ENCODE assay signal across 1 cellular context in genomic region chr17:17694229-17695081, GRCh38.
TF ChIP-seq lines count a peak whose summit lies in the region.

No MANE protein-coding gene starts in this region.

TF ChIP-seq in K562, 482 proteins besides CTCF, POLR2A, EP300 and RAD21 (continued from another document and continues in another):
- TF ChIP-seq, protein P1, sequence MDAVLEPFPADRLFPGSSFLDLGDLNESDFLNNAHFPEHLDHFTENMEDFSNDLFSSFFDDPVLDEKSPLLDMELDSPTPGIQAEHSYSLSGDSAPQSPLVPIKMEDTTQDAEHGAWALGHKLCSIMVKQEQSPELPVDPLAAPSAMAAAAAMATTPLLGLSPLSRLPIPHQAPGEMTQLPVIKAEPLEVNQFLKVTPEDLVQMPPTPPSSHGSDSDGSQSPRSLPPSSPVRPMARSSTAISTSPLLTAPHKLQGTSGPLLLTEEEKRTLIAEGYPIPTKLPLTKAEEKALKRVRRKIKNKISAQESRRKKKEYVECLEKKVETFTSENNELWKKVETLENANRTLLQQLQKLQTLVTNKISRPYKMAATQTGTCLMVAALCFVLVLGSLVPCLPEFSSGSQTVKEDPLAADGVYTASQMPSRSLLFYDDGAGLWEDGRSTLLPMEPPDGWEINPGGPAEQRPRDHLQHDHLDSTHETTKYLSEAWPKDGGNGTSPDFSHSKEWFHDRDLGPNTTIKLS (IDR thresholded peaks at IDR 0.05; ENCODE audit: borderline replicate concordance, low read depth): no peak
- TF ChIP-seq ZNF224 (CRISPR knock-in tag; IDR thresholded peaks at IDR 0.05) (no peak), MTF1 (CRISPR knock-in tag; IDR thresholded peaks at IDR 0.05; ENCODE audit: borderline replicate concordance) (no peak), KAT2B (IDR thresholded peaks at IDR 0.05; ENCODE audit: low read depth, low read length) (no peak), ZFP30 (CRISPR knock-in tag; IDR thresholded peaks at IDR 0.05; ENCODE audit: borderline replicate concordance) (no peak), BRCA1 (IDR thresholded peaks at IDR 0.05) (no peak), BRCA1 (CRISPR knock-in tag; IDR thresholded peaks at IDR 0.05) (no peak), RBM39 (optimal IDR thresholded peaks at IDR 0.05; ENCODE audit: low read depth, low read length) (no peak), NEUROD1 (IDR thresholded peaks at IDR 0.05; ENCODE audit: borderline replicate concordance, low read depth, low read length, partially characterized antibody) (no peak), RREB1 (CRISPR knock-in tag; IDR thresholded peaks at IDR 0.05) (no peak), NCOA1 (IDR thresholded peaks at IDR 0.05; ENCODE audit: low read depth) (no peak), TCF7 (IDR thresholded peaks at IDR 0.05; ENCODE audit: borderline replicate concordance) (no peak), HOXB6 (CRISPR knock-in tag; IDR thresholded peaks at IDR 0.05; ENCODE audit: borderline replicate concordance) (no peak), PHF21A (IDR thresholded peaks at IDR 0.05; ENCODE audit: borderline replicate concordance, low read depth) (no peak), NR3C1 (CRISPR knock-in tag; IDR thresholded peaks at IDR 0.05) (no peak), NR1H2 (CRISPR knock-in tag; IDR thresholded peaks at IDR 0.05) (no peak), CHD4 (IDR thresholded peaks at IDR 0.05; ENCODE audit: insufficient read depth, insufficient replicate concordance, low read depth, low read length, poor library complexity, severe bottlenecking) (no peak), MGA (IDR thresholded peaks at IDR 0.05) (peak; percentile 96), CHCHD3 (CRISPR knock-in tag; IDR thresholded peaks at IDR 0.05) (no peak), ZNF3 (CRISPR knock-in tag; IDR thresholded peaks at IDR 0.05) (no peak), TAF7 (tag; IDR thresholded peaks at IDR 0.05) (no peak), ZNF174 (CRISPR knock-in tag; IDR thresholded peaks at IDR 0.05) (no peak), ZNF41 (CRISPR knock-in tag; conservative IDR thresholded peaks at IDR 0.05) (no peak), PHF20 (IDR thresholded peaks at IDR 0.05; ENCODE audit: partially characterized antibody) (no peak), HMGN3 (IDR thresholded peaks at IDR 0.05; ENCODE audit: borderline replicate concordance, extremely low read depth, insufficient read length, low read depth, low read length) (no peak), HNRNPUL1 (IDR thresholded peaks at IDR 0.05; ENCODE audit: low read length) (no peak), ZBTB49 (CRISPR knock-in tag; IDR thresholded peaks at IDR 0.05; ENCODE audit: borderline replicate concordance) (no peak), KDM1A (IDR thresholded peaks at IDR 0.05) (no peak), ZFX (CRISPR knock-in tag; IDR thresholded peaks at IDR 0.05) (peak; percentile 63), CEBPZ (IDR thresholded peaks at IDR 0.05; ENCODE audit: borderline replicate concordance, low read depth, low read length) (no peak)
